ENCODE assay signal across 1 cellular context in the genomic region with DNA sequence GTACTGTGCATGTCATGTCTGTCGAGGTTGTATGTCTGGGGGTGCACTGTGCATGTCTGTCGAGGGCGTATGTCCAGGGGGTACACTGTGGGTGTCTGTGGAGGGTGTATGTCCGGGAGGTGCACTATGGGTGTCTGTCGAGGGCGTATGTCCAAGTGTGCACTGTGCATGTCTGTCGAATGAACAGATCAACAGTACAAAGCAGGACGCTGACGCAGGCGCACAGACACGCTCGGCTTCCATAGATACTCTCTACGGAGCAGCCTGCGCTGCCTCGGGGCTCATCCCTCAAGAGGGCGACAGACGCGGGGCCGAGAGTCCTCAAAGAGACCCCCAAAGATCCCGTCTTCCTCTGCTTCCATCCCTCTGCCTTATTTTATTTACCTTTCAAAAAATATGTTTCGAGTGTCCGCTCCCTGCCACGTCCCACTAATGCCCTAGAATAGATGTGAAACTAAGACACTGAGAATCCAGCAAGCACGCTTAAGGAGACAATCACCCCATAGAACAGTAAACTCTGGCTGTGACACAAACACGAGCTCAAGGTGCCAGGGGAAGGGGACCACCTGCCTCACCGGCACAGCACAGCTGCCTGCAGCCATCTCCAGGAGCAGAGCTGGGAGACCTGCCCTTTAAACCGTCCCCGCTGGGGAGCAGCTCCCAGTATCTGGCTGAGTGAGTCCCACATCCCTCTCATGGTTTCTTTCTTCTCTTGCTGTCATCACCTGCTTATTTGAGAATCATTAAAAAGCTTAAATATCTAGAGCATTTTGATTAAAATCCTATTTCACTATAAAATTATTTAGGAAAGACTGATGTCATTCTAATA.
TF ChIP-seq lines count a peak whose summit lies in the region.

No MANE protein-coding gene starts in this region.

TF ChIP-seq in GM23338, 12 proteins besides CTCF, POLR2A, EP300 and RAD21 (continued from another document):
- TF ChIP-seq, protein P1, sequence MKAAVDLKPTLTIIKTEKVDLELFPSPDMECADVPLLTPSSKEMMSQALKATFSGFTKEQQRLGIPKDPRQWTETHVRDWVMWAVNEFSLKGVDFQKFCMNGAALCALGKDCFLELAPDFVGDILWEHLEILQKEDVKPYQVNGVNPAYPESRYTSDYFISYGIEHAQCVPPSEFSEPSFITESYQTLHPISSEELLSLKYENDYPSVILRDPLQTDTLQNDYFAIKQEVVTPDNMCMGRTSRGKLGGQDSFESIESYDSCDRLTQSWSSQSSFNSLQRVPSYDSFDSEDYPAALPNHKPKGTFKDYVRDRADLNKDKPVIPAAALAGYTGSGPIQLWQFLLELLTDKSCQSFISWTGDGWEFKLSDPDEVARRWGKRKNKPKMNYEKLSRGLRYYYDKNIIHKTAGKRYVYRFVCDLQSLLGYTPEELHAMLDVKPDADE (IDR thresholded peaks at IDR 0.05): no peak
- TF ChIP-seq EZH2phosphoT487 (IDR thresholded peaks at IDR 0.05; ENCODE audit: unreplicated experiment): no peak
